8 cellular contexts compared by ENCODE assay signal in genomic region chr3:69306239-69307185, GRCh38.
A peak's percentile ranks its signal among the peaks of the same experiment; 100 is the strongest.
DNase-seq lines count a peak whose midpoint lies in the region; ATAC-seq, FAIRE-seq and TF ChIP-seq lines count a peak whose summit lies in the region.

No MANE protein-coding gene starts in this region.

- no peaks in the 10 kb centered on the region for H3K27me3 ChIP-seq in CD4-positive, CD25-positive, alpha-beta regulatory T cell (ENCODE audit: control insufficient read depth, insufficient read depth, low read length)

- no peaks in the 10 kb centered on the region for H3K27me3 Mint-ChIP-seq in CD4-positive, CD25-positive, alpha-beta regulatory T cell
- no peaks in the 10 kb centered on the region for H3K27me3 Mint-ChIP-seq in endothelial cell (ENCODE audit: unreplicated experiment)

- no peaks in the 10 kb centered on the region for H3K9me3 Mint-ChIP-seq in CD4-positive, CD25-positive, alpha-beta regulatory T cell
- H3K9me3 Mint-ChIP-seq in endothelial cell (ENCODE audit: unreplicated experiment), result no peaks in the 10 kb centered on the region

- H3K4me3 Mint-ChIP-seq in CD4-positive, CD25-positive, alpha-beta regulatory T cell, result no peak overlapping the region
- H3K4me3 Mint-ChIP-seq in endothelial cell (ENCODE audit: unreplicated experiment), result no peak overlapping the region

- no peak overlapping the region for H3K27ac Mint-ChIP-seq in CD4-positive, CD25-positive, alpha-beta regulatory T cell
- peak overlapping the region; percentile 5 for H3K27ac Mint-ChIP-seq in endothelial cell (ENCODE audit: unreplicated experiment)

- H3K4me1 Mint-ChIP-seq in CD4-positive, CD25-positive, alpha-beta regulatory T cell, result peaks cover 0 to 13% (median 8%) of the 10 kb centered on the region in 4 donors
- peaks cover 3% of the 10 kb centered on the region for H3K4me1 Mint-ChIP-seq in endothelial cell (ENCODE audit: unreplicated experiment)

- peak; percentile 85 for TF ChIP-seq CTCF in endothelial cell (IDR thresholded peaks at IDR 0.05; ENCODE audit: unreplicated experiment)

- peak; percentile 54 to 86 (median 76) for DNase-seq in CD4-positive, CD25-positive, alpha-beta regulatory T cell
- DNase-seq in GM19239 (ENCODE audit: insufficient read length, low spot score), result peak; percentile 43
- DNase-seq in NOMO-1 (lab: John Stamatoyannopoulos, UW; ENCODE audit: unreplicated experiment in 2 of 2), result peak; percentile 70 to 78
- DNase-seq in activated CD8-positive, alpha-beta memory T cell treated with anti-CD3 and anti-CD28 coated beads, Interleukin-2, amount 50 U/mL, for 1 hour (ENCODE audit: extremely low read depth), result peak; percentile 17
- peak; percentile 67 for DNase-seq in endothelial cell (ENCODE audit: low spot score)
- peak; percentile 86 for DNase-seq in mucosa of gallbladder (ENCODE audit: low spot score)
- DNase-seq in stimulated activated CD8-positive, alpha-beta memory T cell treated with anti-CD3 and anti-CD28 coated beads, Interleukin-7, amount 100 ng/mL, for 1 hour (ENCODE audit: low read depth in 2 of 2), result peak; percentile 28 to 39

- H3K9me3 ChIP-seq in CD4-positive, CD25-positive, alpha-beta regulatory T cell (ENCODE audit: control insufficient read depth in 2 of 2, low read length in 2 of 2), result no peaks in the 10 kb centered on the region

- no peaks in the 10 kb centered on the region for H3K36me3 Mint-ChIP-seq in CD4-positive, CD25-positive, alpha-beta regulatory T cell
- H3K36me3 Mint-ChIP-seq in endothelial cell (ENCODE audit: low read depth, unreplicated experiment), result peaks cover 17% of the 10 kb centered on the region

- no peak overlapping the region for H3K27ac ChIP-seq in CD4-positive, CD25-positive, alpha-beta regulatory T cell (ENCODE audit: insufficient read depth, low read length, poor library complexity, severe bottlenecking)

- peak overlapping the region; percentile 44 for H3K4me3 ChIP-seq in CD4-positive, CD25-positive, alpha-beta regulatory T cell (ENCODE audit: low read depth, low read length)

- FAIRE-seq in GM19239 (lab: Jason Lieb, UNC), result peak; percentile 91

- peak; percentile 95 to 98 for ATAC-seq in CD4-positive, CD25-positive, alpha-beta regulatory T cell (ENCODE audit: low read depth in 2 of 2)
- ATAC-seq in HG03342 (IDR thresholded peaks at IDR 0.05; ENCODE audit: unreplicated experiment), result peak; percentile 96

- no peaks in the 10 kb centered on the region for H3K36me3 ChIP-seq in CD4-positive, CD25-positive, alpha-beta regulatory T cell (ENCODE audit: control insufficient read depth, insufficient read depth, low read length)

- H3K4me1 ChIP-seq in CD4-positive, CD25-positive, alpha-beta regulatory T cell (ENCODE audit: control insufficient read depth, insufficient read depth, low read length, poor library complexity, severe bottlenecking), result peaks cover 3% of the 10 kb centered on the region

Comparison
In these comparisons a context has a peak if more than half of its experiments do, and no peak if none do; other contexts are left out.
1. DNase-seq: peak in every context shown above with its lines; median percentile 86 in mucosa of gallbladder; 76 in CD4-positive, CD25-positive, alpha-beta regulatory T cell; 74 in NOMO-1; 67 in endothelial cell; 43 in GM19239; 34 in stimulated activated CD8-positive, alpha-beta memory T cell treated with anti-CD3 and anti-CD28 coated beads, Interleukin-7, amount 100 ng/mL, for 1 hour; 17 in activated CD8-positive, alpha-beta memory T cell treated with anti-CD3 and anti-CD28 coated beads, Interleukin-2, amount 50 U/mL, for 1 hour.